Comparison of ENCODE assay signal across 10 cellular contexts in the genomic region with DNA sequence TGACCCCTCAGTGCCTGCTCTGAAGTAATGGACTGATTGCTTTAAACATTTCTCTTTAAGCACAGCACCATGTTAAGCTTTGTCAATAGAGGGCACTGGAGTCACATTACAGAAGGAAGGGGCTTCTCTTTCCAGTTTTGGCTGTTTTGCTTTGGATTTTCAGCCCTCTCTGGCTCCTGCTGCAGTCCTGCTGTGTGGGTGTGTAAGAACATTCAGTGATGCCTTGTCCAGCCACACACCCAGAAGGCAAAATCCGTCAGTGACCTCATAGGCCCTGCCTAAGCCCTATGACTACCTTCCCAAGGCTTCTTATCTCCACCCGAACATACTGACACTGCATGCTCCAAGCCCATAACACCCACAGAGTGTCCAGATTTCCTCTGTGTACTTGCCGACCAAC.
A peak's percentile ranks its signal among the peaks of the same experiment; 100 is the strongest.
DNase-seq lines count a peak whose midpoint lies in the region; ATAC-seq, FAIRE-seq and TF ChIP-seq lines count a peak whose summit lies in the region.
"Had no signal": no experiment of that assay in that cellular context is flagged by ENCODE, and none has a peak within 500 bp of the region (broad histone marks: within the 10 kb centered on the region; RNA-seq: fewer than 3 reads in every experiment).

No MANE protein-coding gene starts in this region.

- H3K27ac ChIP-seq in keratinocyte (ENCODE audit: control insufficient read depth, insufficient read depth, low read length) (no peak overlapping the region), coronary artery (no peak overlapping the region)
- H3K27ac ChIP-seq: parathyroid adenoma, SJSA1 had no signal

- H3K4me3 ChIP-seq in astrocyte of the cerebellum (ENCODE audit: low read depth, low read length) = no peak overlapping the region
- no peak overlapping the region for H3K4me3 ChIP-seq in keratinocyte (ENCODE audit: control insufficient read depth in 2 of 3, extremely low read depth in 1 of 3, insufficient read depth in 2 of 3, low read depth in 1 of 3, low read length in 3 of 3)
- H3K4me3 ChIP-seq in coronary artery = no peak overlapping the region
- H3K4me3 ChIP-seq: SJSA1 had no signal

- H4K20me1 ChIP-seq in keratinocyte (ENCODE audit: control insufficient read depth, extremely low read depth, insufficient read depth, low read length) = no peaks in the 10 kb centered on the region

- H3K9ac ChIP-seq in keratinocyte (ENCODE audit: control insufficient read depth, extremely low read depth, insufficient read depth, low read length) = no peak overlapping the region
- H3K9ac ChIP-seq: parathyroid adenoma had no signal

- TF ChIP-seq CTCF in astrocyte of the cerebellum (IDR thresholded peaks at IDR 0.05; ENCODE audit: low read depth, low read length, missing control alignments) (peak; percentile 81), keratinocyte (optimal IDR thresholded peaks at IDR 0.05 in 1 of 3, IDR thresholded peaks at IDR 0.05 in 1 of 3, conservative IDR thresholded peaks at IDR 0.05 in 1 of 3; ENCODE audit: extremely low read depth in 1 of 3, insufficient read depth in 2 of 3, low read length in 3 of 3) (peak; percentile 45 to 67 (median 53)), coronary artery (IDR thresholded peaks at IDR 0.05) (no peak)

- dilution Hi-C loops in keratinocyte (cut with MboI; ENCODE audit: extremely low pct_ligation_motif_present, low sequenced_read_pairs) = no loop called here

- in situ Hi-C loops in astrocyte of the cerebellum (cut with HindIII; ENCODE audit: low sequenced_read_pairs) = no loop called here

- peak overlapping the region; percentile 60 for H2AFZ ChIP-seq in keratinocyte (ENCODE audit: control insufficient read depth, low read length)
- H2AFZ ChIP-seq: parathyroid adenoma had no signal

- peak; percentile 60 for FAIRE-seq in keratinocyte (lab: Jason Lieb, UNC)

- peaks cover 5% of the 10 kb centered on the region for H3K4me1 ChIP-seq in keratinocyte (ENCODE audit: control insufficient read depth, extremely low read depth, insufficient read depth, low read length)
- H3K4me1 ChIP-seq: parathyroid adenoma, SJSA1 had no signal

- ATAC-seq in GM21576 (IDR thresholded peaks at IDR 0.05; ENCODE audit: unreplicated experiment) = peak; percentile 59
- ATAC-seq in HG03025 (IDR thresholded peaks at IDR 0.05; ENCODE audit: low FRiP score, unreplicated experiment) = no peak
- no peak for ATAC-seq in HG03571 (IDR thresholded peaks at IDR 0.05; ENCODE audit: unreplicated experiment)

- H3K36me3 ChIP-seq in keratinocyte (ENCODE audit: control insufficient read depth in 2 of 2, extremely low read depth in 1 of 2, insufficient read depth in 2 of 2, low read length in 2 of 2) = no peaks in the 10 kb centered on the region
- H3K36me3 ChIP-seq: SJSA1 had no signal

- no peak overlapping the region for H3K4me2 ChIP-seq in keratinocyte (ENCODE audit: control insufficient read depth, extremely low read depth, insufficient read depth, low read depth, low read length)

- H3K79me2 ChIP-seq in keratinocyte (ENCODE audit: control insufficient read depth, insufficient read depth, low read length) = no peaks in the 10 kb centered on the region
- H3K79me2 ChIP-seq: parathyroid adenoma had no signal

- no peaks in the 10 kb centered on the region for H3K9me3 ChIP-seq in keratinocyte (ENCODE audit: control insufficient read depth, low read depth, low read length)
- H3K9me3 ChIP-seq: SJSA1 had no signal

- H3K9me1 ChIP-seq in keratinocyte (ENCODE audit: control insufficient read depth, extremely low read depth, insufficient read depth, low read length) = no peaks in the 10 kb centered on the region

- peak; percentile 63 for DNase-seq in DMS114 treated with DMSO at 0.1 percent for 48 hours (lab: John Stamatoyannopoulos, UW; ENCODE audit: unreplicated experiment)
- peak; percentile 71 for DNase-seq in NCI-H146 (lab: John Stamatoyannopoulos, UW)
- peak; percentile 74 for DNase-seq in astrocyte of the cerebellum (ENCODE audit: low read depth)
- DNase-seq in keratinocyte (ENCODE audit: low read depth, low spot score) = no peak
- DNase-seq in coronary artery (ENCODE audit: low spot score) = no peak

- H3K27me3 ChIP-seq in keratinocyte (ENCODE audit: control insufficient read depth, extremely low read depth, insufficient read depth, low read length) = no peaks in the 10 kb centered on the region
- H3K27me3 ChIP-seq: SJSA1 had no signal

Comparison
In these comparisons a context has a peak if more than half of its experiments do, and no peak if none do; other contexts are left out.
1. DNase-seq: peak in DMS114 treated with DMSO at 0.1 percent for 48 hours (single experiment), NCI-H146 (single experiment) and astrocyte of the cerebellum (single experiment); none in keratinocyte (single experiment) and coronary artery (single experiment).